8 cellular contexts compared by ENCODE assay signal in genomic region chr19:56139847-56140582, GRCh38. TPM values are rescaled to one million over a fixed set of nuclear protein-coding genes. Genes with fewer than 3 reads are reported as not detected.
DNase-seq lines count a peak whose midpoint lies in the region; ATAC-seq, FAIRE-seq and TF ChIP-seq lines count a peak whose summit lies in the region.

No MANE protein-coding gene starts in this region.

- H3K27me3 ChIP-seq in GM06990 (replicated peaks; ENCODE audit: control insufficient read depth, insufficient read depth, low read length): no peaks in the 10 kb centered on the region

- H3K4me1 Mint-ChIP-seq in naive thymus-derived CD8-positive, alpha-beta T cell: peaks cover 24 to 50% (median 46%) of the 10 kb centered on the region in 4 donors

- H3K4me3 Mint-ChIP-seq in naive thymus-derived CD8-positive, alpha-beta T cell: peak overlapping the region; percentile 90 to 98 (median 94)

- H3K27ac ChIP-seq in cingulate gyrus (ENCODE audit: low read depth, low read length): peak overlapping the region; percentile 94

- H3K36me3 ChIP-seq in GM06990 (ENCODE audit: control insufficient read depth, insufficient read depth, low read length): no peaks in the 10 kb centered on the region; the same call in 1 of the 2 replicates

- no peak for FAIRE-seq in GM19239 (lab: Jason Lieb, UNC)

- ATAC-seq in naive thymus-derived CD8-positive, alpha-beta T cell: no peak
- ATAC-seq in GM21737 (IDR thresholded peaks at IDR 0.05; ENCODE audit: unreplicated experiment): no peak

- H3K36me3 Mint-ChIP-seq in naive thymus-derived CD8-positive, alpha-beta T cell: no peaks in the 10 kb centered on the region

- H3K9me3 Mint-ChIP-seq in naive thymus-derived CD8-positive, alpha-beta T cell: no peaks in the 10 kb centered on the region

- DNase-seq in GM06990 (ENCODE audit: extremely low read depth, insufficient read length): no peak
- DNase-seq in NCI-H2227 (lab: John Stamatoyannopoulos, UW; ENCODE audit: unreplicated experiment): peak; percentile 76
- DNase-seq in naive thymus-derived CD8-positive, alpha-beta T cell: peak in 1 of 10 donors; percentile 4
- no peak for DNase-seq in SW480 (ENCODE audit: low spot score)
- no peak for DNase-seq in GM19239 (ENCODE audit: insufficient read length, low spot score)
- DNase-seq in activated effector memory CD4-positive, alpha-beta T cell treated with anti-CD3 and anti-CD28 coated beads, Interleukin-2, amount 50 U/mL, for 16 hours: no peak

- peak overlapping the region; percentile 72 for H3K4me3 ChIP-seq in GM06990 (replicated peaks; ENCODE audit: low read depth, low read length)

- no peaks in the 10 kb centered on the region for H3K27me3 Mint-ChIP-seq in naive thymus-derived CD8-positive, alpha-beta T cell

- no peak for TF ChIP-seq CTCF in GM06990 (IDR thresholded peaks at IDR 0.05; ENCODE audit: insufficient read depth, low read length, poor library complexity, severe bottlenecking)

- peak overlapping the region; percentile 91 to 98 (median 96) for H3K27ac Mint-ChIP-seq in naive thymus-derived CD8-positive, alpha-beta T cell

- POLR2A ChIA-PET in naive thymus-derived CD8-positive, alpha-beta T cell (lab: Charles Lee): interaction anchor here (1.1 to 8.5 kb wide), 3 partner anchors 19 to 175 kb away, joined by 3 to 76 read pairs (median 4); partner anchors contain the start of genes ZNF787 and ZSCAN5A

RNA-seq across cellular contexts. Expression of gene ZNF444, which starts 1.1 kb away (rescaled TPM):
- total RNA-seq in naive thymus-derived CD8-positive, alpha-beta T cell: 10 to 100 TPM; 42.2 to 49.4 TPM
- 10 to 100 TPM; 12.9 to 26.9 (median 19.2) TPM for polyA plus RNA-seq in naive thymus-derived CD8-positive, alpha-beta T cell

RNA-seq across cellular contexts. Expression of gene ZNF787, which starts 18.9 kb away (rescaled TPM):
- 10 to 100 TPM; 29.3 to 29.4 TPM for total RNA-seq in naive thymus-derived CD8-positive, alpha-beta T cell
- 1 to 10 TPM in 2 of 3 donors, under 1 TPM in 1; 0.49 to 1.9 (median 1.2) TPM for polyA plus RNA-seq in naive thymus-derived CD8-positive, alpha-beta T cell

RNA-seq across cellular contexts. Expression of gene GALP, which starts 35.8 kb away (rescaled TPM):
- total RNA-seq in naive thymus-derived CD8-positive, alpha-beta T cell: not detected
- not detected for polyA plus RNA-seq in naive thymus-derived CD8-positive, alpha-beta T cell

RNA-seq across cellular contexts. Expression of gene ZSCAN5B, which starts 57.6 kb away (rescaled TPM):
- total RNA-seq in naive thymus-derived CD8-positive, alpha-beta T cell: not detected
- polyA plus RNA-seq in naive thymus-derived CD8-positive, alpha-beta T cell: not detected
